In genomic region chr9:106127771-106128170, GRCh38 we compare ENCODE assay signal across 29 cellular contexts.
"Had no signal": no experiment of that assay in that cellular context is flagged by ENCODE, and none has a peak within 500 bp of the region (broad histone marks: within the 10 kb centered on the region; RNA-seq: fewer than 3 reads in every experiment).

No MANE protein-coding gene starts in this region.

- DNase-seq: activated CD4-positive, alpha-beta T cell treated with anti-CD3 and anti-CD28 coated beads, Interleukin-2, amount 10 ng/mL, durations not matched to agents 24 days and 14 days; activated CD4-positive, alpha-beta T cell treated with anti-CD3 and anti-CD28 coated beads, Interleukin-2, amount 50 U/mL, for 4 hours; activated CD8-positive, alpha-beta T cell treated with anti-CD3 and anti-CD28 coated beads for 36 hours; activated effector memory CD4-positive, alpha-beta T cell treated with anti-CD3 and anti-CD28 coated beads, Interleukin-2, amount 50 U/mL, for 16 hours; activated naive CD4-positive, alpha-beta T cell; activated naive CD4-positive, alpha-beta T cell treated with anti-CD3 and anti-CD28 coated beads, Interleukin-2, amount 50 U/mL, for 16 hours; activated naive CD8-positive, alpha-beta T cell treated with anti-CD3 and anti-CD28 coated beads for 36 hours; activated T-cell treated with anti-CD3 and anti-CD28 coated beads, Interleukin-2, amount 50 U/mL, for 1 hour; activated T-cell treated with anti-CD3 and anti-CD28 coated beads, Interleukin-2, amount 50 U/mL, for 72 hours; amniotic stem cell; aorta; brain microvascular endothelial cell; Karpas-422; KBM-7; MG63; NCI-H1048; NCI-H1105 treated with DMSO at 0.1 percent for 48 hours; NCI-H1436; NCI-H1694; NCI-H2029; NCI-H510A; NCI-H526; NCI-H748 treated with DMSO at 0.1 percent for 48 hours; NK-92 treated with Interleukin-12 subunit alpha and Interleukin-12 subunit beta, amount 100 ng/mL, for 24 hours; SHP77; SJCRH30; T1000 had no signal

- ATAC-seq: activated CD8-positive, alpha-beta T cell treated with anti-CD3 and anti-CD28 coated beads for 36 hours; activated T-cell treated with anti-CD3 and anti-CD28 coated beads, Interleukin-2, amount 50 U/mL, for 72 hours; activated T-helper 17 cell treated with anti-CD3 and anti-CD28 coated beads, Interleukin-2, amount 50 U/mL, for 72 hours had no signal

- H3K4me3 ChIP-seq: MG63, SJCRH30, SK-N-MC had no signal
